Comparison of ENCODE assay signal across 9 cellular contexts in genomic region chr21:37006243-37006520, GRCh38. TPM values are rescaled to one million over a fixed set of nuclear protein-coding genes. Genes with fewer than 3 reads are reported as not detected.
A peak's percentile ranks its signal among the peaks of the same experiment; 100 is the strongest.
DNase-seq lines count a peak whose midpoint lies in the region; ATAC-seq, FAIRE-seq and TF ChIP-seq lines count a peak whose summit lies in the region.
"Had no signal": no experiment of that assay in that cellular context is flagged by ENCODE, and none has a peak within 500 bp of the region (broad histone marks: within the 10 kb centered on the region; RNA-seq: fewer than 3 reads in every experiment).

No MANE protein-coding gene starts in this region.

- H3K4me1 Mint-ChIP-seq in activated T-cell treated with anti-CD3 and anti-CD28 coated beads, Interleukin-2, amount 50 U/mL, for 4 hours (ENCODE audit: low read depth): peaks cover 20% of the 10 kb centered on the region

- RAD21 ChIA-PET in GM12878 (lab: Charles Lee; ENCODE audit: unreplicated experiment): no interaction called here

- H3K79me2 ChIP-seq in GM12878 (ENCODE audit: control insufficient read depth, insufficient read depth, low read length): no peaks in the 10 kb centered on the region

- TF ChIP-seq RAD21 in GM12878 (IDR thresholded peaks at IDR 0.05; ENCODE audit: insufficient read depth, low read depth, low read length): no peak

- intact Hi-C loops in GM12878 (cut with micrococcal nuclease; ENCODE audit: unreplicated experiment): no loop called here
- intact Hi-C loops in right lobe of liver (cut with DNase I): no loop called here

- H3K4me3 ChIP-seq in GM12878 (no peak overlapping the region), right lobe of liver (peak overlapping the region in 2 of 3 donors; percentile 29 to 48), thymus (ENCODE audit: low read length) (peak overlapping the region; percentile 46)

- no peaks in the 10 kb centered on the region for H4K20me1 ChIP-seq in GM12878 (ENCODE audit: control insufficient read depth, insufficient read depth)

- peaks cover 2 to 13% of the 10 kb centered on the region in 2 experiments; a peak in 2 of 4 replicates for H3K27me3 ChIP-seq in GM12878 (replicated peaks in 1 of 2; ENCODE audit: control insufficient read depth in 2 of 2, insufficient read depth in 2 of 2, low read length in 1 of 2)
- no peaks in the 10 kb centered on the region for H3K27me3 ChIP-seq in right lobe of liver
- peaks cover 43% of the 10 kb centered on the region for H3K27me3 ChIP-seq in thymus (ENCODE audit: control insufficient read depth, insufficient read depth)

- no peak overlapping the region for H3K9ac ChIP-seq in GM12878 (ENCODE audit: control insufficient read depth, insufficient read depth, low read length)

- CTCF ChIA-PET in GM12878 (lab: Yijun Ruan, JAX): interaction anchor here (1.3 kb wide), 1 partner anchor 30 kb away, joined by 3 read pairs; no protein-coding TSS in a partner anchor

- WGBS in GM12878 (ENCODE audit: insufficient coverage, insufficient replicate concordance, low lambda C conversion rate, missing lambda C conversion rate): 13% methylated on average over 11 of the region's 20 CpGs
- 4% methylated on average over 13 of the region's 20 CpGs for WGBS in right lobe of liver (ENCODE audit: insufficient coverage, low coverage, low lambda C conversion rate, missing lambda C conversion rate)
- 1% methylated on average over 20 of the region's 20 CpGs for WGBS in thymus

- FAIRE-seq in GM12878 (lab: Jason Lieb, UNC): no peak

- H3K36me3 Mint-ChIP-seq in activated T-cell treated with anti-CD3 and anti-CD28 coated beads, Interleukin-2, amount 50 U/mL, for 4 hours (ENCODE audit: insufficient read depth): no peaks in the 10 kb centered on the region

- H3K4me1 ChIP-seq in GM12878 (ENCODE audit: control insufficient read depth, insufficient read depth, low read length): no peaks in the 10 kb centered on the region; the same call in 1 of the 2 replicates
- peaks cover 0 to 11% (median 0%) of the 10 kb centered on the region in 4 donors for H3K4me1 ChIP-seq in right lobe of liver
- H3K4me1 ChIP-seq in thymus (ENCODE audit: control insufficient read depth, insufficient read depth, low read length): peaks cover 4% of the 10 kb centered on the region

- no TSS peak for BruUV-seq in GM12878 (replicated peaks; lab: Mats Ljungman, UMichigan)

- 0 out of 2 replicates have a peak overlapping the region, but pooled peaks have one; percentile 33 for H3K4me2 ChIP-seq in GM12878 (ENCODE audit: control insufficient read depth, insufficient read depth)

- H3K9me3 ChIP-seq in GM12878 (replicated peaks; ENCODE audit: control insufficient read depth, insufficient read depth, low read length) (no peaks in the 10 kb centered on the region; the same call in 2 of the 3 replicates), right lobe of liver (no peaks in the 10 kb centered on the region), thymus (ENCODE audit: control insufficient read depth) (no peaks in the 10 kb centered on the region)

- in situ Hi-C loops in GM12878 (cut with MboI): no loop called here

- no peaks in the 10 kb centered on the region for H3K9me3 Mint-ChIP-seq in activated T-cell treated with anti-CD3 and anti-CD28 coated beads, Interleukin-2, amount 50 U/mL, for 4 hours

- H3K36me3 ChIP-seq in GM12878 (ENCODE audit: control insufficient read depth in 2 of 2, insufficient read depth in 2 of 2, low read length in 1 of 2) (no peaks in the 10 kb centered on the region), right lobe of liver (no peaks in the 10 kb centered on the region), thymus (ENCODE audit: control insufficient read depth, insufficient read depth) (no peaks in the 10 kb centered on the region)

- H3K27me3 Mint-ChIP-seq in activated T-cell treated with anti-CD3 and anti-CD28 coated beads, Interleukin-2, amount 50 U/mL, for 4 hours (ENCODE audit: low read depth): peaks cover 27% of the 10 kb centered on the region

- TF ChIP-seq EP300 in GM12878 (IDR thresholded peaks at IDR 0.05; ENCODE audit: borderline replicate concordance in 1 of 2, control insufficient read depth in 1 of 2, low read depth in 2 of 2, low read length in 2 of 2): no peak

- TF ChIP-seq CTCF in GM12878 (IDR thresholded peaks at IDR 0.05 in 2 of 3, conservative IDR thresholded peaks at IDR 0.05 in 1 of 3; ENCODE audit: control insufficient read depth in 2 of 3, extremely low read depth in 1 of 3, insufficient read depth in 1 of 3, low read depth in 3 of 3, low read length in 3 of 3) (no peak), right lobe of liver (IDR thresholded peaks at IDR 0.05) (no peak)

- H2AFZ ChIP-seq in GM12878 (ENCODE audit: control insufficient read depth, low read depth, low read length): no peak overlapping the region

- no peak overlapping the region for H3K27ac ChIP-seq in GM12878 (ENCODE audit: control insufficient read depth, insufficient read depth)
- no peak overlapping the region for H3K27ac ChIP-seq in right lobe of liver
- H3K27ac ChIP-seq in thymus (ENCODE audit: low read depth): no peak overlapping the region
- H3K27ac ChIP-seq: C4-2B had no signal

- DNase-seq in activated T-cell treated with anti-CD3 and anti-CD28 coated beads, Interleukin-2, amount 50 U/mL, for 4 hours: no peak
- DNase-seq in activated T-cell treated with anti-CD3 and anti-CD28 coated beads for 4 hours: no peak
- DNase-seq in GM12878 (ENCODE audit: low read depth, low spot score): no peak
- DNase-seq in right lobe of liver: no peak
- DNase-seq in COR-L47 (lab: John Stamatoyannopoulos, UW): no peak
- DNase-seq in midbrain (lab: John Stamatoyannopoulos, UW): no peak

- SMC1A ChIA-PET in GM12878 (lab: Charles Lee; ENCODE audit: uncharacterized antibody, unreplicated experiment): no interaction called here

- no peak for ATAC-seq in activated T-cell treated with anti-CD3 and anti-CD28 coated beads, Interleukin-2, amount 50 U/mL, for 4 hours
- ATAC-seq in GM12878 (no peak), right lobe of liver (no peak), HG02678 (IDR thresholded peaks at IDR 0.05; ENCODE audit: unreplicated experiment) (no peak)

- TF ChIP-seq POLR2A in GM12878 (IDR thresholded peaks at IDR 0.05; ENCODE audit: low read depth, low read length): no peak
- TF ChIP-seq POLR2A in right lobe of liver (IDR thresholded peaks at IDR 0.05): no peak

- H3K4me3 Mint-ChIP-seq in activated T-cell treated with anti-CD3 and anti-CD28 coated beads, Interleukin-2, amount 50 U/mL, for 4 hours: peak overlapping the region; percentile 40

- POLR2A ChIA-PET in GM12878 (lab: Charles Lee): no interaction called here

TF ChIP-seq in GM12878, 131 proteins besides CTCF, POLR2A, EP300 and RAD21 (continues in another document):
- TF ChIP-seq BMI1 (IDR thresholded peaks at IDR 0.05; ENCODE audit: borderline replicate concordance): no peak
- TF ChIP-seq ETV6 (conservative IDR thresholded peaks at IDR 0.05 in 1 of 2, IDR thresholded peaks at IDR 0.05 in 1 of 2; ENCODE audit: borderline replicate concordance in 1 of 2, low read depth in 1 of 2): no peak
- no peak for TF ChIP-seq USF2 (IDR thresholded peaks at IDR 0.05; ENCODE audit: borderline replicate concordance, low read depth, low read length)

RNA-seq across cellular contexts. Expression of gene RIPPLY3, which starts 0.3 kb away (rescaled TPM):
- total RNA-seq in activated T-cell treated with anti-CD3 and anti-CD28 coated beads, Interleukin-2, amount 50 U/mL, for 4 hours: not detected
- not detected in 2 replicates for total RNA-seq in GM12878 (2013; cell fraction: nucleolus; rRNA removed)
- not detected in 2 replicates for total RNA-seq in GM12878 (2014; rRNA removed)
- total RNA-seq in GM12878 (2014; rRNA removed; fragmentation: Illumina TruSeq; extraction: Trizol): not detected in 2 replicates
- total RNA-seq in GM12878 (2021): not detected in 2 replicates
- not detected for polyA plus RNA-seq in GM12878 (2011; ENCODE audit: low read depth)
- polyA plus RNA-seq in GM12878 (2011; rRNA removed): not detected in 2 replicates
- not detected in 2 replicates for polyA plus RNA-seq in GM12878 (2011; cell fraction: cytosol; rRNA removed)
- not detected in 2 replicates for polyA plus RNA-seq in GM12878 (2011; cell fraction: nucleus; rRNA removed)
- not detected in 2 replicates for polyA plus RNA-seq in GM12878 (2012)
- not detected in 2 replicates for polyA plus RNA-seq in GM12878 (2014; fragmentation: Illumina TruSeq; extraction: Trizol)
- polyA plus RNA-seq in GM12878 (2014; fragmentation: Nextera tagmentation; extraction: Ambion mirVana): not detected
- polyA plus RNA-seq in GM12878 (2014; rRNA removed): not detected in 2 replicates
- polyA plus RNA-seq in GM12878 (2016; fragmentation: Nextera tagmentation; extraction: Ambion mirVana): not detected
- not detected in 2 replicates for polyA minus RNA-seq in GM12878 (2011; rRNA and poly(A)+ RNA removed)
- polyA minus RNA-seq in GM12878 (2011; cell fraction: cytosol; rRNA and poly(A)+ RNA removed): not detected in 2 replicates
- polyA minus RNA-seq in GM12878 (2011; cell fraction: nucleus; rRNA and poly(A)+ RNA removed): not detected in 2 replicates
- under 1 TPM in 3 of 6 experiments, not detected in 3; 0.12 to 0.18 (median 0.17) TPM for total RNA-seq in right lobe of liver
- polyA plus RNA-seq in thymus: 0.16 TPM

RNA-seq across cellular contexts. Expression of gene HLCS, which starts 39.7 kb away (rescaled TPM):
- 1 to 10 TPM; 7.1 to 8.6 (median 8.3) TPM for total RNA-seq in activated T-cell treated with anti-CD3 and anti-CD28 coated beads, Interleukin-2, amount 50 U/mL, for 4 hours
- 39.1 and 48.4 TPM in 2 replicates for total RNA-seq in GM12878 (2013; cell fraction: nucleolus; rRNA removed)
- 9.7 and 12.8 TPM in 2 replicates for total RNA-seq in GM12878 (2014; rRNA removed)
- total RNA-seq in GM12878 (2014; rRNA removed; fragmentation: Illumina TruSeq; extraction: Trizol): 9.5 and 11.4 TPM in 2 replicates
- 11.9 and 13.3 TPM in 2 replicates for total RNA-seq in GM12878 (2021)
- 4.9 TPM for polyA plus RNA-seq in GM12878 (2011; ENCODE audit: low read depth)
- 10.0 and 10.1 TPM in 2 replicates for polyA plus RNA-seq in GM12878 (2011; rRNA removed)
- 6.2 and 7.1 TPM in 2 replicates for polyA plus RNA-seq in GM12878 (2011; cell fraction: cytosol; rRNA removed)
- polyA plus RNA-seq in GM12878 (2011; cell fraction: nucleus; rRNA removed): 12.9 and 15.6 TPM in 2 replicates
- polyA plus RNA-seq in GM12878 (2012): 5.0 and 5.3 TPM in 2 replicates
- polyA plus RNA-seq in GM12878 (2014; fragmentation: Illumina TruSeq; extraction: Trizol): 9.9 and 11.0 TPM in 2 replicates
- 1 to 10 TPM; 1.5 to 1.8 TPM for polyA plus RNA-seq in GM12878 (2014; fragmentation: Nextera tagmentation; extraction: Ambion mirVana)
- polyA plus RNA-seq in GM12878 (2014; rRNA removed): 9.5 and 9.6 TPM in 2 replicates
- 10 to 100 TPM in 1 of 2 experiments, 1 to 10 TPM in 1; 9.4 to 12.7 TPM for polyA plus RNA-seq in GM12878 (2016; fragmentation: Nextera tagmentation; extraction: Ambion mirVana)
- polyA minus RNA-seq in GM12878 (2011; rRNA and poly(A)+ RNA removed): 13.1 and 20.6 TPM in 2 replicates
- polyA minus RNA-seq in GM12878 (2011; cell fraction: cytosol; rRNA and poly(A)+ RNA removed): 3.5 and 3.7 TPM in 2 replicates
- 11.6 and 15.7 TPM in 2 replicates for polyA minus RNA-seq in GM12878 (2011; cell fraction: nucleus; rRNA and poly(A)+ RNA removed)
- 10 to 100 TPM; 12.6 to 19.1 (median 16.0) TPM for total RNA-seq in right lobe of liver
- polyA plus RNA-seq in thymus: 4.6 TPM
